Comparison of ENCODE assay signal across 1 cellular context in genomic region chr10:26222563-26222962, GRCh38.
TF ChIP-seq lines count a peak whose summit lies in the region.

No MANE protein-coding gene starts in this region.

TF ChIP-seq in K562, 482 proteins besides CTCF, POLR2A, EP300 and RAD21 (continued from another document and continues in another):
- peak; percentile 97 for TF ChIP-seq HES1 (IDR thresholded peaks at IDR 0.05; ENCODE audit: low read depth)
- TF ChIP-seq TCFL5 (CRISPR knock-in tag; conservative IDR thresholded peaks at IDR 0.05) = no peak
- TF ChIP-seq GMEB1 (CRISPR knock-in tag; IDR thresholded peaks at IDR 0.05) = no peak
- no peak for TF ChIP-seq C11orf30 (IDR thresholded peaks at IDR 0.05; ENCODE audit: low read depth)
- no peak for TF ChIP-seq ZZZ3 (IDR thresholded peaks at IDR 0.05)
- TF ChIP-seq ATF2 (CRISPR knock-in tag; IDR thresholded peaks at IDR 0.05) = no peak
- TF ChIP-seq ZNF165 (CRISPR knock-in tag; IDR thresholded peaks at IDR 0.05; ENCODE audit: borderline replicate concordance) = no peak
- no peak for TF ChIP-seq SAFB2 (IDR thresholded peaks at IDR 0.05; ENCODE audit: borderline replicate concordance, low read depth, low read length, severe bottlenecking)
- no peak for TF ChIP-seq MYBL2 (IDR thresholded peaks at IDR 0.05; ENCODE audit: low read depth)
- TF ChIP-seq MYBL2 (CRISPR knock-in tag; IDR thresholded peaks at IDR 0.05; ENCODE audit: borderline replicate concordance) = no peak
- TF ChIP-seq ZNF609 (CRISPR knock-in tag; IDR thresholded peaks at IDR 0.05; ENCODE audit: borderline replicate concordance) = no peak
- TF ChIP-seq GTF2A2 (tag; IDR thresholded peaks at IDR 0.05) = no peak
- TF ChIP-seq MCM3 (IDR thresholded peaks at IDR 0.05) = no peak
- TF ChIP-seq MTF1 (CRISPR knock-in tag; IDR thresholded peaks at IDR 0.05; ENCODE audit: borderline replicate concordance) = no peak
- no peak for TF ChIP-seq LEF1 (IDR thresholded peaks at IDR 0.05)
- TF ChIP-seq SMARCC2 (IDR thresholded peaks at IDR 0.05; ENCODE audit: low read depth) = no peak; the same call in 1 of the 2 replicates
- no peak for TF ChIP-seq RFX7 (CRISPR knock-in tag; IDR thresholded peaks at IDR 0.05)
- TF ChIP-seq THRB (CRISPR knock-in tag; conservative IDR thresholded peaks at IDR 0.05) = no peak
- no peak for TF ChIP-seq HDAC2 (IDR thresholded peaks at IDR 0.05)
- TF ChIP-seq FOXA3 (CRISPR knock-in tag; conservative IDR thresholded peaks at IDR 0.05 in 1 of 2, IDR thresholded peaks at IDR 0.05 in 1 of 2) = no peak
- no peak for TF ChIP-seq ZNF511 (CRISPR knock-in tag; IDR thresholded peaks at IDR 0.05)
- no peak for TF ChIP-seq ZNF436 (CRISPR knock-in tag; IDR thresholded peaks at IDR 0.05)
- no peak for TF ChIP-seq BCL6 (CRISPR knock-in tag; IDR thresholded peaks at IDR 0.05)
- TF ChIP-seq PCBP2 (IDR thresholded peaks at IDR 0.05; ENCODE audit: low read depth, low read length, poor library complexity, severe bottlenecking) = no peak
- 0 out of 2 replicates have a peak, but pooled peaks have one; percentile 23 for TF ChIP-seq ELF1 (tag; IDR thresholded peaks at IDR 0.05)
- TF ChIP-seq ESRRA (IDR thresholded peaks at IDR 0.05; ENCODE audit: borderline replicate concordance, low read depth) = no peak
- no peak for TF ChIP-seq ZNF707 (CRISPR knock-in tag; conservative IDR thresholded peaks at IDR 0.05)
- TF ChIP-seq LCOR (CRISPR knock-in tag; IDR thresholded peaks at IDR 0.05) = no peak
- TF ChIP-seq VEZF1 (CRISPR knock-in tag; IDR thresholded peaks at IDR 0.05) = no peak
- TF ChIP-seq JUNB (CRISPR knock-in tag; conservative IDR thresholded peaks at IDR 0.05) = no peak
- TF ChIP-seq MXI1 (IDR thresholded peaks at IDR 0.05; ENCODE audit: low read depth, low read length) = no peak
- TF ChIP-seq NFE2 (IDR thresholded peaks at IDR 0.05; ENCODE audit: low read depth) = no peak
- TF ChIP-seq PYGO2 (tag; IDR thresholded peaks at IDR 0.05) = no peak; the same call in 1 of the 2 replicates
- no peak for TF ChIP-seq E2F3 (CRISPR knock-in tag; IDR thresholded peaks at IDR 0.05)
- peak; percentile 80 for TF ChIP-seq KLF16 (IDR thresholded peaks at IDR 0.05)
- no peak for TF ChIP-seq USF1 (CRISPR knock-in tag; IDR thresholded peaks at IDR 0.05)
- no peak for TF ChIP-seq ZKSCAN1 (IDR thresholded peaks at IDR 0.05; ENCODE audit: low read depth, low read length)
- no peak for TF ChIP-seq SNRNP70 (optimal IDR thresholded peaks at IDR 0.05; ENCODE audit: low read depth, low read length)
- no peak for TF ChIP-seq HMG20A (CRISPR knock-in tag; conservative IDR thresholded peaks at IDR 0.05)
- no peak for TF ChIP-seq BRD9 (IDR thresholded peaks at IDR 0.05; ENCODE audit: low read depth, partially characterized antibody)
- TF ChIP-seq MYC (IDR thresholded peaks at IDR 0.05; ENCODE audit: low read depth, low read length) = no peak
- TF ChIP-seq MYC (CRISPR knock-in tag; IDR thresholded peaks at IDR 0.05; ENCODE audit: borderline replicate concordance, low read depth) = no peak
- TF ChIP-seq CCNT2 (IDR thresholded peaks at IDR 0.05; ENCODE audit: borderline replicate concordance, extremely low read depth, insufficient read length, low read depth, low read length) = peak; percentile 92
- no peak for TF ChIP-seq NCOA1 (IDR thresholded peaks at IDR 0.05; ENCODE audit: low read depth)
- no peak for TF ChIP-seq ZNF224 (CRISPR knock-in tag; IDR thresholded peaks at IDR 0.05)
- no peak for TF ChIP-seq TAF9B (IDR thresholded peaks at IDR 0.05; ENCODE audit: partially characterized antibody)
- no peak for TF ChIP-seq WHSC1 (IDR thresholded peaks at IDR 0.05; ENCODE audit: low read length)
- no peak for TF ChIP-seq RBFOX2 (IDR thresholded peaks at IDR 0.05; ENCODE audit: low read depth, low read length)
- TF ChIP-seq STAT5A (IDR thresholded peaks at IDR 0.05; ENCODE audit: borderline replicate concordance, low read length) = peak; percentile 68; the same call in 1 of the 2 replicates
- TF ChIP-seq PHB2 (IDR thresholded peaks at IDR 0.05; ENCODE audit: low read depth) = peak; percentile 69; the same call in 1 of the 2 replicates
- no peak for TF ChIP-seq PRMT5 (CRISPR knock-in tag; IDR thresholded peaks at IDR 0.05)
- no peak for TF ChIP-seq OTX1 (CRISPR knock-in tag; IDR thresholded peaks at IDR 0.05)
- no peak for TF ChIP-seq ZBTB1 (CRISPR knock-in tag; IDR thresholded peaks at IDR 0.05; ENCODE audit: borderline replicate concordance, low read depth)
- TF ChIP-seq ZNF551 (CRISPR knock-in tag; IDR thresholded peaks at IDR 0.05) = no peak
- TF ChIP-seq CREM (IDR thresholded peaks at IDR 0.05; ENCODE audit: low read depth) = no peak
- no peak for TF ChIP-seq ZBTB34 (CRISPR knock-in tag; IDR thresholded peaks at IDR 0.05)
- TF ChIP-seq CHD1 (IDR thresholded peaks at IDR 0.05; ENCODE audit: low read length) = no peak
- TF ChIP-seq THRAP3 (IDR thresholded peaks at IDR 0.05; ENCODE audit: borderline replicate concordance) = no peak
- TF ChIP-seq NKRF (IDR thresholded peaks at IDR 0.05; ENCODE audit: borderline replicate concordance) = no peak
- peak; percentile 93 for TF ChIP-seq CBFA2T2 (conservative IDR thresholded peaks at IDR 0.05)
- TF ChIP-seq TCF7L2 (IDR thresholded peaks at IDR 0.05; ENCODE audit: low read depth, low read length) = no peak
- TF ChIP-seq MAFK (IDR thresholded peaks at IDR 0.05; ENCODE audit: low read length) = no peak
- no peak for TF ChIP-seq ZNF282 (CRISPR knock-in tag; IDR thresholded peaks at IDR 0.05)
- no peak for TF ChIP-seq FOXA1 (IDR thresholded peaks at IDR 0.05; ENCODE audit: borderline replicate concordance)
